22 cellular contexts compared by ENCODE assay signal in genomic region chr4:112114452-112114851, GRCh38.
"Had no signal": no experiment of that assay in that cellular context is flagged by ENCODE, and none has a peak within 500 bp of the region (broad histone marks: within the 10 kb centered on the region; RNA-seq: fewer than 3 reads in every experiment).

No MANE protein-coding gene starts in this region.

- H3K27me3 ChIP-seq: dorsolateral prefrontal cortex, neutrophil, pancreas, thyroid gland, vagina had no signal

- H3K36me3 ChIP-seq: neutrophil, pancreas, thyroid gland, vagina had no signal

- H3K4me3 ChIP-seq: dorsolateral prefrontal cortex, lung, pancreas, smooth muscle cell, thyroid gland, vagina had no signal

- H3K27ac ChIP-seq: dorsolateral prefrontal cortex, neutrophil, pancreas, thyroid gland, vagina had no signal

- H3K4me1 ChIP-seq: vagina had no signal

- FAIRE-seq: frontal cortex, kidney, pancreas had no signal

- H3K27me3 Mint-ChIP-seq: memory B cell; naive B cell; natural killer cell treated with Interleukin-12 subunit alpha and Interleukin-12 subunit beta and Interleukin-15 and Interleukin-18, amount 100 ng/mL, for 72 hours; stimulated activated naive CD8-positive, alpha-beta T cell treated with anti-CD3 and anti-CD28 coated beads, Interleukin-15, amount 100 ng/mL, for 72 hours had no signal

- H3K9me3 ChIP-seq: neutrophil, pancreas, thyroid gland, vagina had no signal

- H3K4me1 Mint-ChIP-seq: neural crest cell had no signal

- H3K4me3 Mint-ChIP-seq: memory B cell; naive B cell; natural killer cell treated with Interleukin-12 subunit alpha and Interleukin-12 subunit beta and Interleukin-15 and Interleukin-18, amount 100 ng/mL, for 72 hours; neural crest cell; stimulated activated naive CD8-positive, alpha-beta T cell treated with anti-CD3 and anti-CD28 coated beads, Interleukin-15, amount 100 ng/mL, for 72 hours had no signal

- DNase-seq: dorsolateral prefrontal cortex; effector CD4-positive, alpha-beta T cell; kidney; naive B cell; pancreas; stimulated activated CD4-positive, alpha-beta T cell treated with anti-CD3 and anti-CD28 coated beads, Interleukin-12 subunit alpha, Interleukin-12 subunit beta, amount 100 ng/mL, for 4 hours; stimulated activated CD4-positive, alpha-beta T cell treated with anti-CD3 and anti-CD28 coated beads, Interleukin-1b, Interleukin-23, amount 100 ng/mL, for 48 hours; stimulated activated CD4-positive, alpha-beta T cell treated with anti-CD3 and anti-CD28 coated beads, Interleukin-4, amount 100 ng/mL, for 1 hour; stimulated activated CD8-positive, alpha-beta memory T cell treated with anti-CD3 and anti-CD28 coated beads, Interleukin-4, amount 100 ng/mL, for 48 hours; stimulated activated naive CD4-positive, alpha-beta T cell; stimulated activated naive CD8-positive, alpha-beta T cell treated with anti-CD3 and anti-CD28 coated beads, Interleukin-15, amount 100 ng/mL, for 72 hours; thyroid gland; trophoblast cell had no signal

- H3K4me2 ChIP-seq: smooth muscle cell had no signal

- H3K36me3 Mint-ChIP-seq: memory B cell, naive B cell had no signal

- H3K9me3 Mint-ChIP-seq: memory B cell, neural crest cell had no signal

- ATAC-seq: natural killer cell treated with Interleukin-12 subunit alpha and Interleukin-12 subunit beta and Interleukin-15 and Interleukin-18, amount 100 ng/mL, for 72 hours; pancreas; sciatic nerve; stimulated activated naive CD8-positive, alpha-beta T cell treated with anti-CD3 and anti-CD28 coated beads, Interleukin-15, amount 100 ng/mL, for 72 hours had no signal

- H3K27ac Mint-ChIP-seq: memory B cell; naive B cell; natural killer cell treated with Interleukin-12 subunit alpha and Interleukin-12 subunit beta and Interleukin-15 and Interleukin-18, amount 100 ng/mL, for 72 hours; stimulated activated naive CD8-positive, alpha-beta T cell treated with anti-CD3 and anti-CD28 coated beads, Interleukin-15, amount 100 ng/mL, for 72 hours had no signal
